12 cellular contexts compared by ENCODE assay signal in genomic region chr4:68434277-68434676, GRCh38. TPM values are rescaled to one million over a fixed set of nuclear protein-coding genes. Genes with fewer than 3 reads are reported as not detected.
"Had no signal": no experiment of that assay in that cellular context is flagged by ENCODE, and none has a peak within 500 bp of the region (broad histone marks: within the 10 kb centered on the region; RNA-seq: fewer than 3 reads in every experiment).

No MANE protein-coding gene starts in this region.

- H3K27ac ChIP-seq: GM23248 had no signal

- H3K36me3 ChIP-seq: HAP-1 had no signal

- H3K4me1 ChIP-seq: HAP-1 had no signal

- H2AFZ ChIP-seq: GM23248 had no signal

- FAIRE-seq: H1, H54 had no signal

- H3K9ac ChIP-seq: GM23248 had no signal

- DNase-seq: GM23248, GOT3, H7, H9, HCEC 1CT, HFFc6 had no signal

- H3K4me2 ChIP-seq: GM23338 had no signal

- H3K4me3 ChIP-seq: GM23248, GM23338, HAP-1 had no signal

- H3K9me3 ChIP-seq: HAP-1 had no signal

- ATAC-seq: GM23338, HCT116 had no signal

RNA-seq across cellular contexts. Expression of gene TMPRSS11E, which starts 13.0 kb away (rescaled TPM):
- total RNA-seq: GM23248, H4, HFFc6 had no signal
- polyA plus RNA-seq: GM23248 had no signal
